In the genomic region with DNA sequence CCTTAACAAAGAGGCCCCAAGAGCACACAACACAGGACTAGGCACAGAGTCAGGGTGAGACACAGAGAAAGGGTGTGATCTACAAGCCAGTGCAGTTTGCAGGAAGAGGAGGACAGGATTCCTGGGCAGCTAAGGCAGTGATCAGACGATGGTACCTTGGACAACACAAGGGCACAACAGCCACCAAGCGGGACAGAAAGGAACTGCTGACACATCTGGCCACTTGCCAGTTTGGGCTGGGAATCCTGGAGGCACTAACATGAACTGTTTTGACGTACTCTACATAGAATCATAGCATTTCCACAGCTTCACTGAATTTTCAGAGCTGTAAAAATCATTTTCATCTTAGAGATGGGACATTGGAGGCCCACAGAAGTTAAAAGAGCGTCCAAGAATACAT, we compare ENCODE assay signal across 11 cellular contexts.
DNase-seq lines count a peak whose midpoint lies in the region; ATAC-seq, FAIRE-seq and TF ChIP-seq lines count a peak whose summit lies in the region.
"Had no signal": no experiment of that assay in that cellular context is flagged by ENCODE, and none has a peak within 500 bp of the region (broad histone marks: within the 10 kb centered on the region; RNA-seq: fewer than 3 reads in every experiment).

No MANE protein-coding gene starts in this region.

- DNase-seq in DMS153 (lab: John Stamatoyannopoulos, UW) (peak; percentile 0), DMS153 treated with DMSO at 0.1 percent for 48 hours (lab: John Stamatoyannopoulos, UW; ENCODE audit: unreplicated experiment) (no peak), HuH-7 (ENCODE audit: low spot score) (peak; percentile 81), astrocyte (ENCODE audit: low read depth) (peak; percentile 12), right lobe of liver (peak; percentile 75 to 83 (median 75)), NCI-H1930 (lab: John Stamatoyannopoulos, UW) (no peak), OCI-M2 (lab: John Stamatoyannopoulos, UW; ENCODE audit: unreplicated experiment) (no peak)

- no peak overlapping the region for H3K4me3 Mint-ChIP-seq in astrocyte (ENCODE audit: unreplicated experiment)

- H3K4me1 Mint-ChIP-seq in astrocyte (ENCODE audit: low read depth, unreplicated experiment): no peaks in the 10 kb centered on the region

- H3K4me2 ChIP-seq in astrocyte (ENCODE audit: low read length): no peak overlapping the region

- H3K9ac ChIP-seq in astrocyte (ENCODE audit: low read length): no peak overlapping the region

- no peaks in the 10 kb centered on the region for H3K36me3 Mint-ChIP-seq in astrocyte (ENCODE audit: low read depth, unreplicated experiment)

- peak; percentile 79 to 87 (median 80) for ATAC-seq in right lobe of liver
- no peak for ATAC-seq in GM21825 (IDR thresholded peaks at IDR 0.05; ENCODE audit: unreplicated experiment)

- H3K9me3 ChIP-seq in astrocyte (ENCODE audit: insufficient read depth, low read depth, low read length) (no peaks in the 10 kb centered on the region), right lobe of liver (no peaks in the 10 kb centered on the region)
- H3K9me3 ChIP-seq: tibial nerve had no signal

- H3K4me1 ChIP-seq in astrocyte (ENCODE audit: insufficient read depth, low read length) (no peaks in the 10 kb centered on the region), right lobe of liver (no peaks in the 10 kb centered on the region)

- H3K36me3 ChIP-seq in astrocyte (ENCODE audit: insufficient read depth, low read length) (no peaks in the 10 kb centered on the region), right lobe of liver (no peaks in the 10 kb centered on the region)
- H3K36me3 ChIP-seq: tibial nerve had no signal

- TF ChIP-seq POLR2A in right lobe of liver (IDR thresholded peaks at IDR 0.05): no peak

- H2AFZ ChIP-seq in astrocyte (ENCODE audit: low read depth, low read length): no peak overlapping the region

- intact Hi-C loops in right lobe of liver (cut with DNase I): no loop called here

- H4K20me1 ChIP-seq in astrocyte (ENCODE audit: insufficient read depth, low read length): no peaks in the 10 kb centered on the region

- TF ChIP-seq CTCF in astrocyte (IDR thresholded peaks at IDR 0.05; ENCODE audit: insufficient read depth, low read depth, low read length) (peak; percentile 20), right lobe of liver (IDR thresholded peaks at IDR 0.05) (peak; percentile 36 to 60 (median 42))

- H3K9me3 Mint-ChIP-seq in astrocyte (ENCODE audit: unreplicated experiment): peaks cover 3% of the 10 kb centered on the region

- H3K27me3 ChIP-seq in astrocyte (ENCODE audit: insufficient read depth, low read length) (no peaks in the 10 kb centered on the region), right lobe of liver (no peaks in the 10 kb centered on the region)
- H3K27me3 ChIP-seq: tibial nerve had no signal

- FAIRE-seq in astrocyte (lab: Jason Lieb, UNC): no peak
- FAIRE-seq: A204.1, islet of Langerhans had no signal

- no peak overlapping the region for H3K4me3 ChIP-seq in astrocyte (ENCODE audit: insufficient read depth, low read depth, low read length)
- H3K4me3 ChIP-seq in right lobe of liver: no peak overlapping the region
- H3K4me3 ChIP-seq: tibial nerve had no signal

- H3K27ac ChIP-seq in astrocyte (ENCODE audit: low read depth, low read length) (no peak overlapping the region), right lobe of liver (no peak overlapping the region)
- H3K27ac ChIP-seq: tibial nerve had no signal

- no peaks in the 10 kb centered on the region for H3K79me2 ChIP-seq in astrocyte (ENCODE audit: insufficient read depth, low read length)

- WGBS in right lobe of liver (ENCODE audit: insufficient coverage, low coverage, low lambda C conversion rate, missing lambda C conversion rate): 18% methylated on average over 3 of the region's 4 CpGs

- no peak overlapping the region for H3K27ac Mint-ChIP-seq in astrocyte (ENCODE audit: unreplicated experiment)

- no peaks in the 10 kb centered on the region for H3K27me3 Mint-ChIP-seq in astrocyte (ENCODE audit: low read depth, unreplicated experiment)

Comparison
In these comparisons a context has a peak if more than half of its experiments do, and no peak if none do; other contexts are left out.
1. DNase-seq: peak in DMS153 (single experiment), HuH-7 (single experiment), astrocyte (single experiment) and right lobe of liver (3 of 3); none in DMS153 treated with DMSO at 0.1 percent for 48 hours (single experiment), NCI-H1930 (0 of 2) and OCI-M2 (single experiment).